2 cellular contexts compared by ENCODE assay signal in the genomic region with DNA sequence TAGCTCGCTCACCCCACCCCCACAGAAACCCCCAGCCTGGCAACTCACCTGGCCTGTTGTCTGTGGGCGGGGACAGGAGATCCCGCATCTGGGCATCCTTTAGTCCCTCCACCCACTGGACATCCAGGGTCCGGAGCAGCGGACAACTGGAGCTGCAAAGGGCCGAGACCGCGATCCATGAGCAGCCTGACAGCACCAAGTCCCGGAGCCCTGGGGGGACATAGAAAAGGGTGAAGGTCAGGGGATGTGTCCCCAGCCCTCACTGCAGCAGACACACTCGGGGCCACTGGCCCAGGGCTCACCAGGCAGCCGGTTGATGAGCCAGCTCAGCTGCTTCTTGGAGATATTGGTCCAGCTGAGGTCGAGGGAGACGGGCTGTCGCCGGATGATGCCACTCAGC.
TF ChIP-seq lines count a peak whose summit lies in the region.

No MANE protein-coding gene starts in this region.

TF ChIP-seq in HepG2, 621 proteins besides CTCF, POLR2A, EP300 and RAD21:
- TF ChIP-seq AGO2 (optimal IDR thresholded peaks at IDR 0.05; ENCODE audit: low read depth, low read length) (peak; percentile 34), SMYD3 (CRISPR knock-in tag; IDR thresholded peaks at IDR 0.05) (no peak)

TF ChIP-seq in K562, 482 proteins besides CTCF, POLR2A, EP300 and RAD21:
- TF ChIP-seq BACH1 (tag; IDR thresholded peaks at IDR 0.05) (no peak), POLR2G (IDR thresholded peaks at IDR 0.05; ENCODE audit: low read depth, low read length) (peak; percentile 54), NR2F6 (CRISPR knock-in tag; IDR thresholded peaks at IDR 0.05) (no peak), ZNF699 (CRISPR knock-in tag; IDR thresholded peaks at IDR 0.05; ENCODE audit: insufficient replicate concordance) (no peak), BRD9 (IDR thresholded peaks at IDR 0.05; ENCODE audit: low read depth, partially characterized antibody) (no peak), RBM22 (IDR thresholded peaks at IDR 0.05; ENCODE audit: low read depth, low read length, poor library complexity, severe bottlenecking) (no peak)
- TF ChIP-seq, protein P1, sequence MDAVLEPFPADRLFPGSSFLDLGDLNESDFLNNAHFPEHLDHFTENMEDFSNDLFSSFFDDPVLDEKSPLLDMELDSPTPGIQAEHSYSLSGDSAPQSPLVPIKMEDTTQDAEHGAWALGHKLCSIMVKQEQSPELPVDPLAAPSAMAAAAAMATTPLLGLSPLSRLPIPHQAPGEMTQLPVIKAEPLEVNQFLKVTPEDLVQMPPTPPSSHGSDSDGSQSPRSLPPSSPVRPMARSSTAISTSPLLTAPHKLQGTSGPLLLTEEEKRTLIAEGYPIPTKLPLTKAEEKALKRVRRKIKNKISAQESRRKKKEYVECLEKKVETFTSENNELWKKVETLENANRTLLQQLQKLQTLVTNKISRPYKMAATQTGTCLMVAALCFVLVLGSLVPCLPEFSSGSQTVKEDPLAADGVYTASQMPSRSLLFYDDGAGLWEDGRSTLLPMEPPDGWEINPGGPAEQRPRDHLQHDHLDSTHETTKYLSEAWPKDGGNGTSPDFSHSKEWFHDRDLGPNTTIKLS (IDR thresholded peaks at IDR 0.05; ENCODE audit: borderline replicate concordance, low read depth) = no peak
- TF ChIP-seq, protein P2, sequence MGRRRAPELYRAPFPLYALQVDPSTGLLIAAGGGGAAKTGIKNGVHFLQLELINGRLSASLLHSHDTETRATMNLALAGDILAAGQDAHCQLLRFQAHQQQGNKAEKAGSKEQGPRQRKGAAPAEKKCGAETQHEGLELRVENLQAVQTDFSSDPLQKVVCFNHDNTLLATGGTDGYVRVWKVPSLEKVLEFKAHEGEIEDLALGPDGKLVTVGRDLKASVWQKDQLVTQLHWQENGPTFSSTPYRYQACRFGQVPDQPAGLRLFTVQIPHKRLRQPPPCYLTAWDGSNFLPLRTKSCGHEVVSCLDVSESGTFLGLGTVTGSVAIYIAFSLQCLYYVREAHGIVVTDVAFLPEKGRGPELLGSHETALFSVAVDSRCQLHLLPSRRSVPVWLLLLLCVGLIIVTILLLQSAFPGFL (CRISPR knock-in tag; IDR thresholded peaks at IDR 0.05) = no peak
